In the genomic region with DNA sequence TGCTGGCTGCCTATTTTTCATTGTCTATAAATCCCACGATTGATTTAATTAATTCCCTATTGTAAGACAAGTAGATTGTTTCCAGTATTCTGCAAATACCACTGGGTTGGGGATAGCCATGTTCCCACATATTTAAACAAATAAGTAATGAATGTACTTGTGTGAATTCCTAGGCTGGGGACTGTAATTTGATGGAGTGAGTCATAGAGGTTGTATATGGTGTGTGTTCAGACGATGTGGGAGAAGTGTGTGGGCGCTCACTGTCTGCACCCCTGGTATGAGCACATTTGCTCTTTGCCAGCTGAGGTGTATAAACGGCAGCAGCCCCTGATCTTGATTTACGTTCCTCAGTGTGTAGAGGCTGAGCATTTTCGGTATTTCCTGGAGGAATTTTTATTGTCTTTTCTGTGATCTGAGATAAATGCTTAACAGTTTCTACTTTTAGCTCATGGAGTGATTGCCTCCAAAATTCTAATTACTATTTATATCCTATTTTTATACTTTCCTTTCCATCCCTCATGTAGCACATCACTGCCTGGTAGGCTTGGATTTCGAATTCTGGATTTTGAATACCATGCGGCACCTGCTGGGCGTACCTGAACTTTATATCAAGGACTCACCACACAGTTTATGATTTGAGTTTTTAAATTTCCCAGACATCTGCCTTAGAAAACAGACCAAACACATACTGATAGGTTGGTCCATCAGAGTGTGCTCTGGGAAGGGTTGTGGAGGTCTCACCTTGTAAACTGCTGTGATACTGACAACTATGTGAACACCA, we compare ENCODE assay signal across 10 cellular contexts. TPM values are rescaled to one million over a fixed set of nuclear protein-coding genes. Genes with fewer than 3 reads are reported as not detected.
DNase-seq lines count a peak whose midpoint lies in the region; ATAC-seq, FAIRE-seq and TF ChIP-seq lines count a peak whose summit lies in the region.
"Had no signal": no experiment of that assay in that cellular context is flagged by ENCODE, and none has a peak within 500 bp of the region (broad histone marks: within the 10 kb centered on the region; RNA-seq: fewer than 3 reads in every experiment).

No MANE protein-coding gene starts in this region.

- no peak overlapping the region for H3K4me3 ChIP-seq in HEK293 (ENCODE audit: low read depth, low read length)
- H3K4me3 ChIP-seq in astrocyte of the spinal cord (ENCODE audit: low read depth, low read length), result no peak overlapping the region
- no peak overlapping the region for H3K4me3 ChIP-seq in coronary artery

- no peak overlapping the region for H3K4me3 Mint-ChIP-seq in memory B cell
- H3K4me3 Mint-ChIP-seq: activated CD4-positive, alpha-beta memory T cell treated with anti-CD3 and anti-CD28 coated beads, Interleukin-2, amount 10 ng/mL, durations not matched to agents 7 days and 5 days had no signal

- no peaks in the 10 kb centered on the region for H3K9me3 ChIP-seq in HEK293 (ENCODE audit: control insufficient read depth, insufficient read depth, low read depth, low read length)

- ATAC-seq in memory B cell (ENCODE audit: low read depth), result no peak
- no peak for ATAC-seq in GM18498 (IDR thresholded peaks at IDR 0.05; ENCODE audit: unreplicated experiment)

- peaks cover 45% of the 10 kb centered on the region for H3K4me1 Mint-ChIP-seq in memory B cell

- H3K27ac ChIP-seq in HEK293 (ENCODE audit: extremely low read depth, low read depth, low read length), result no peak overlapping the region
- H3K27ac ChIP-seq in coronary artery, result peak overlapping the region in 1 of 2 donors; percentile 14

- TF ChIP-seq CTCF in HEK293 (tag by site-specific recombination; IDR thresholded peaks at IDR 0.05) (no peak), astrocyte of the spinal cord (IDR thresholded peaks at IDR 0.05; ENCODE audit: low read depth, low read length) (no peak), D721Med (IDR thresholded peaks at IDR 0.05; ENCODE audit: insufficient read depth, missing control alignments) (no peak), coronary artery (IDR thresholded peaks at IDR 0.05) (no peak)

- no peak for FAIRE-seq in D721Med (lab: Jason Lieb, UNC)

- peak overlapping the region; percentile 88 for H3K27ac Mint-ChIP-seq in memory B cell
- H3K27ac Mint-ChIP-seq: activated CD4-positive, alpha-beta memory T cell treated with anti-CD3 and anti-CD28 coated beads, Interleukin-2, amount 10 ng/mL, durations not matched to agents 7 days and 5 days had no signal

- no peaks in the 10 kb centered on the region for H3K4me1 ChIP-seq in HEK293 (ENCODE audit: control insufficient read depth, insufficient read depth, low read length)

- H3K27me3 Mint-ChIP-seq in memory B cell, result no peaks in the 10 kb centered on the region
- H3K27me3 Mint-ChIP-seq: activated CD4-positive, alpha-beta memory T cell treated with anti-CD3 and anti-CD28 coated beads, Interleukin-2, amount 10 ng/mL, durations not matched to agents 7 days and 5 days had no signal

- CTCF ChIA-PET in HEK293 (lab: Yijun Ruan, JAX), result interaction anchor here (0.6 to 4.1 kb wide), 3 partner anchors 99 to 198 kb away, joined by 4 to 18 read pairs (median 5); no protein-coding TSS in a partner anchor

- peaks cover 1% of the 10 kb centered on the region for H3K9me3 Mint-ChIP-seq in memory B cell

- H3K36me3 ChIP-seq in HEK293 (ENCODE audit: control insufficient read depth in 2 of 2, insufficient read depth in 1 of 2, low read length in 2 of 2), result peaks cover 0 to 3% of the 10 kb centered on the region in 2 experiments; a peak in 1 of 3 replicates

- DNase-seq in A172 (ENCODE audit: low spot score) (peak; percentile 59), astrocyte of the spinal cord (ENCODE audit: low read depth, low spot score) (peak; percentile 70), memory B cell (ENCODE audit: low spot score in 2 of 2) (no peak), D721Med (ENCODE audit: insufficient read length, low spot score) (no peak), coronary artery (ENCODE audit: low spot score) (no peak), UCSD-AML1 (lab: John Stamatoyannopoulos, UW; ENCODE audit: unreplicated experiment) (no peak)
- DNase-seq: activated CD4-positive, alpha-beta memory T cell treated with anti-CD3 and anti-CD28 coated beads, Interleukin-2, amount 10 ng/mL, durations not matched to agents 7 days and 5 days; KBM-7 had no signal

- peaks cover 14% of the 10 kb centered on the region for H3K36me3 Mint-ChIP-seq in memory B cell

- in situ Hi-C loops in astrocyte of the spinal cord (cut with HindIII; ENCODE audit: low sequenced_read_pairs), result no loop called here

- POLR2A ChIA-PET in HEK293 (lab: Yijun Ruan, JAX), result interaction anchor here (0.8 kb wide), 1 partner anchor 50 kb away, joined by 5 read pairs; no protein-coding TSS in a partner anchor

TF ChIP-seq in HEK293, 187 proteins besides CTCF, POLR2A, EP300 and RAD21 (continues in another document):
- TF ChIP-seq, protein P1, sequence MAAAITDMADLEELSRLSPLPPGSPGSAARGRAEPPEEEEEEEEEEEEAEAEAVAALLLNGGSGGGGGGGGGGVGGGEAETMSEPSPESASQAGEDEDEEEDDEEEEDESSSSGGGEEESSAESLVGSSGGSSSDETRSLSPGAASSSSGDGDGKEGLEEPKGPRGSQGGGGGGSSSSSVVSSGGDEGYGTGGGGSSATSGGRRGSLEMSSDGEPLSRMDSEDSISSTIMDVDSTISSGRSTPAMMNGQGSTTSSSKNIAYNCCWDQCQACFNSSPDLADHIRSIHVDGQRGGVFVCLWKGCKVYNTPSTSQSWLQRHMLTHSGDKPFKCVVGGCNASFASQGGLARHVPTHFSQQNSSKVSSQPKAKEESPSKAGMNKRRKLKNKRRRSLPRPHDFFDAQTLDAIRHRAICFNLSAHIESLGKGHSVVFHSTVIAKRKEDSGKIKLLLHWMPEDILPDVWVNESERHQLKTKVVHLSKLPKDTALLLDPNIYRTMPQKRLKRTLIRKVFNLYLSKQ (tag by site-specific recombination; IDR thresholded peaks at IDR 0.05; ENCODE audit: borderline replicate concordance), result no peak
- TF ChIP-seq ZNF311 (tag by site-specific recombination; IDR thresholded peaks at IDR 0.05; ENCODE audit: borderline replicate concordance) (no peak), KLF9 (tag by site-specific recombination; IDR thresholded peaks at IDR 0.05; ENCODE audit: low read depth) (no peak), REPIN1 (tag by site-specific recombination; IDR thresholded peaks at IDR 0.05; ENCODE audit: low read depth) (no peak), ZNF37A (tag by site-specific recombination; IDR thresholded peaks at IDR 0.05) (no peak), ZNF670 (tag by site-specific recombination; IDR thresholded peaks at IDR 0.05; ENCODE audit: low read depth) (no peak), ZXDB (tag by site-specific recombination; IDR thresholded peaks at IDR 0.05) (no peak), ZNF280D (tag by site-specific recombination; IDR thresholded peaks at IDR 0.05) (no peak), HOXA7 (CRISPR knock-in tag; IDR thresholded peaks at IDR 0.05; ENCODE audit: borderline replicate concordance) (no peak), ZNF26 (tag by site-specific recombination; IDR thresholded peaks at IDR 0.05) (no peak), ZNF426 (tag by site-specific recombination; IDR thresholded peaks at IDR 0.05) (no peak), EGR2 (tag by site-specific recombination; IDR thresholded peaks at IDR 0.05; ENCODE audit: low read depth) (peak; percentile 84), SP7 (tag by site-specific recombination; IDR thresholded peaks at IDR 0.05) (peak; percentile 61), ZBTB26 (tag by site-specific recombination; optimal IDR thresholded peaks at IDR 0.05) (no peak), ZFHX2 (tag by site-specific recombination; conservative IDR thresholded peaks at IDR 0.05) (peak; percentile 93)

RNA-seq across cellular contexts. Expression of gene TRAK1, which starts 6.2 kb away (rescaled TPM):
- total RNA-seq in A172 (2014; rRNA removed; shearing (Covaris generic)), result 10.3 and 10.6 TPM in 2 replicates

Comparison
In these comparisons a context has a peak if more than half of its experiments do, and no peak if none do; other contexts are left out.
1. DNase-seq: peak in A172 (single experiment) and astrocyte of the spinal cord (single experiment); none in memory B cell (0 of 2), D721Med (single experiment), coronary artery (single experiment) and UCSD-AML1 (single experiment).